25 cellular contexts compared by ENCODE assay signal in the genomic region with DNA sequence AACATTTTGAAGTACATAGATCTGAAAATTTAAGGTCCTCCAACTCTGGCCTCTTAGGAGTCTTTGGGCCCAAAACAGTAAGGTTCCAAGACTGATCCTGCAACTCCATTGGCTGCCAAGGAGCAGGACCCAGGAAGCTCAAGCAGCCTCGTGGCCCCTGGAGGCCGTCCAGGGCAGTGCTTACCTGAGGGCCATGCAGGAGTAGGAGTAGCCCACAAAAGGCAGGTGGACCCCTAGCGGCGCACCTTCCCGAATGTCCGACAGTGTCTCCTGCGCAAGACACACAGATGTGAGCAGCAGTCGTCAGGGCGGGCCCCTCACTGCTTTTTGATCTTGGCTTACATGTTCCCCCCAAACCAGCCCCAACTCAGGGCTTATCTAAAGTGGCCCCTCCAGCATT. TPM values are rescaled to one million over a fixed set of nuclear protein-coding genes. Genes with fewer than 3 reads are reported as not detected.
A peak's percentile ranks its signal among the peaks of the same experiment; 100 is the strongest.
DNase-seq lines count a peak whose midpoint lies in the region; FAIRE-seq and TF ChIP-seq lines count a peak whose summit lies in the region.
"Had no signal": no experiment of that assay in that cellular context is flagged by ENCODE, and none has a peak within 500 bp of the region (broad histone marks: within the 10 kb centered on the region; RNA-seq: fewer than 3 reads in every experiment).

No MANE protein-coding gene starts in this region.

- H3K27ac ChIP-seq in 22Rv1: 0 out of 2 replicates have a peak overlapping the region, but pooled peaks have one; percentile 17
- H3K27ac ChIP-seq: heart right ventricle, HL-60, neutrophil, uterus had no signal

- no peak for FAIRE-seq in D721Med (lab: Jason Lieb, UNC)
- FAIRE-seq: astrocyte, G401.6 had no signal

- DNase-seq in HT-29 (ENCODE audit: low spot score): peak; percentile 52
- peak; percentile 84 for DNase-seq in islet precursor cell
- no peak for DNase-seq in DMS153 (lab: John Stamatoyannopoulos, UW)
- no peak for DNase-seq in GM20000 (ENCODE audit: low spot score)
- DNase-seq in D721Med (ENCODE audit: insufficient read length, low spot score): no peak
- DNase-seq: activated CD8-positive, alpha-beta memory T cell treated with anti-CD3 and anti-CD28 coated beads, Interleukin-2, amount 50 U/mL, for 4 hours; CD8-positive, alpha-beta T cell; heart right ventricle; KG1; kidney glomerular epithelial cell; NCI-H1048; NCI-H2107; NCI-H69; stimulated activated CD4-positive, alpha-beta T cell treated with anti-CD3 and anti-CD28 coated beads, Interleukin-1b, Interleukin-23, amount 100 ng/mL, for 48 hours; T1000; uterus had no signal

- peak; percentile 13; the same call in 1 of the 2 replicates for TF ChIP-seq CTCF in 22Rv1 (IDR thresholded peaks at IDR 0.05)
- TF ChIP-seq CTCF in GM20000 (IDR thresholded peaks at IDR 0.05; ENCODE audit: extremely low read depth, missing control alignments): no peak
- no peak for TF ChIP-seq CTCF in D721Med (IDR thresholded peaks at IDR 0.05; ENCODE audit: insufficient read depth, missing control alignments)

RNA-seq across cellular contexts. Expression of a gene that starts 5.7 kb away (rescaled TPM):
- total RNA-seq in HT-29 (2014; rRNA removed; shearing (Covaris generic)): 26.8 and 28.6 TPM in 2 replicates

RNA-seq across cellular contexts. Expression of a gene that starts 7.5 kb away (rescaled TPM):
- total RNA-seq in HT-29 (2014; rRNA removed; shearing (Covaris generic)): 31.1 and 45.7 TPM in 2 replicates

RNA-seq across cellular contexts. Expression of a gene that starts 17.9 kb away (rescaled TPM):
- 102 and 108 TPM in 2 replicates for total RNA-seq in HT-29 (2014; rRNA removed; shearing (Covaris generic))

RNA-seq across cellular contexts. Expression of a gene that starts 40.3 kb away (rescaled TPM):
- not detected in 2 replicates for total RNA-seq in HT-29 (2014; rRNA removed; shearing (Covaris generic))
- total RNA-seq: SK-MEL-5 had no signal

RNA-seq across cellular contexts. Expression of a gene that starts 41.5 kb away (rescaled TPM):
- total RNA-seq in HT-29 (2014; rRNA removed; shearing (Covaris generic)): not detected in 2 replicates
- total RNA-seq: astrocyte; CD8-positive, alpha-beta T cell; dermis microvascular lymphatic vessel endothelial cell; fibroblast of lung; heart right ventricle; sciatic nerve; uterus had no signal

Comparison
In these comparisons a context has a peak if more than half of its experiments do, and no peak if none do; other contexts are left out.
1. DNase-seq: peak in HT-29 (single experiment) and islet precursor cell (single experiment); none in DMS153 (single experiment), GM20000 (single experiment) and D721Med (single experiment).